In the genomic region with DNA sequence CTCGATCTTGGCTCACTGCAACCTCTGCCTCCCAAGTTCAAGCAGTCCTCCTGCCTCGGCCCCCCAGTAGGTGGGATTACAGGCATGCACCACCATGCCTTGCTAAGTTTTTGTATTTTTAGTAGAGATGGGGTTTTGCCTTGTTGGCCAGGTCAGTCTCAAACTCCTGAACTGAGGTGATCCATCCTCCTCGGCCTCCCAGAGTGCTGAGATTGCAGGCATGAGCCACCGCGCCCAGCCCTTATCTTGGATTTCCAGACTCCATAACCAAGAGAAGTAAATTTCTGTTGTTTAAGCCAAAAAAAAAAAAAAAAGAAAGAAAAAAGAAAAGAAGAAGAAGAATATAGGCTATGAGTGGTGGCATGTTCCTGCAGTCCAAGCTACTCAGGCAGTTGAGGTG, we compare ENCODE assay signal across 31 cellular contexts.
"Had no signal": no experiment of that assay in that cellular context is flagged by ENCODE, and none has a peak within 500 bp of the region (broad histone marks: within the 10 kb centered on the region; RNA-seq: fewer than 3 reads in every experiment).

No MANE protein-coding gene starts in this region.

- DNase-seq: activated CD4-positive, alpha-beta T cell treated with anti-CD3 and anti-CD28 coated beads, Interleukin-2, amount 10 ng/mL, durations not matched to agents 24 days and 14 days; activated CD4-positive, alpha-beta T cell treated with anti-CD3 and anti-CD28 coated beads, Interleukin-2, amount 50 U/mL, for 4 hours; activated CD8-positive, alpha-beta T cell treated with anti-CD3 and anti-CD28 coated beads for 36 hours; activated effector memory CD4-positive, alpha-beta T cell treated with anti-CD3 and anti-CD28 coated beads, Interleukin-2, amount 50 U/mL, for 16 hours; activated naive CD4-positive, alpha-beta T cell; activated naive CD4-positive, alpha-beta T cell treated with anti-CD3 and anti-CD28 coated beads, Interleukin-2, amount 50 U/mL, for 16 hours; activated naive CD8-positive, alpha-beta T cell treated with anti-CD3 and anti-CD28 coated beads for 36 hours; activated T-cell treated with anti-CD3 and anti-CD28 coated beads, Interleukin-2, amount 50 U/mL, for 1 hour; activated T-cell treated with anti-CD3 and anti-CD28 coated beads, Interleukin-2, amount 50 U/mL, for 72 hours; amniotic stem cell; NCI-H1105; NCI-H1417 treated with DMSO at 0.1 percent for 48 hours; NCI-H187 treated with DMSO at 0.1 percent for 48 hours; NCI-H2081; NCI-H226; NCI-H446 treated with DMSO at 0.1 percent for 48 hours; NCI-H524; NCI-H69; NCI-H82; PC-3; RPMI8226; SHP77 treated with DMSO at 0.1 percent for 48 hours; SK-N-SH had no signal

- H3K27ac Mint-ChIP-seq: activated CD4-positive, alpha-beta T cell treated with anti-CD3 and anti-CD28 coated beads, Interleukin-2, amount 10 ng/mL, durations not matched to agents 24 days and 14 days; activated CD8-positive, alpha-beta T cell treated with anti-CD3 and anti-CD28 coated beads for 36 hours; activated naive CD8-positive, alpha-beta T cell treated with anti-CD3 and anti-CD28 coated beads for 36 hours; activated T-cell treated with anti-CD3 and anti-CD28 coated beads, Interleukin-2, amount 50 U/mL, for 72 hours; activated T-helper 17 cell treated with anti-CD3 and anti-CD28 coated beads, Interleukin-2, amount 50 U/mL, for 72 hours; T-helper 1 cell treated with Interleukin-12 subunit alpha and Interleukin-12 subunit beta and Interleukin-4 antibody, amounts not matched to agents 30 μg/mL and 1 μg/mL, for 36 hours; T-helper 2 cell treated with Interferon-gamma antibody and Interleukin-4, amounts not matched to agents 5 μg/mL and 100 μg/mL, for 36 hours had no signal

- H3K4me2 ChIP-seq: SK-N-SH had no signal

- H3K9me2 ChIP-seq: SK-N-SH had no signal

- H3K27ac ChIP-seq: ascending aorta, cardiac muscle cell, Peyer's patch, SJSA1 had no signal

- H3K36me3 ChIP-seq: ascending aorta, cardiac muscle cell, Peyer's patch had no signal

- H3K9me3 ChIP-seq: ascending aorta, Peyer's patch, SJSA1, SK-N-SH had no signal

- H3K9me3 Mint-ChIP-seq: activated T-helper 17 cell treated with anti-CD3 and anti-CD28 coated beads, Interleukin-2, amount 50 U/mL, for 72 hours had no signal

- H3K4me3 ChIP-seq: ascending aorta, cardiac muscle cell, Peyer's patch, SJSA1 had no signal

- H3K27me3 Mint-ChIP-seq: activated CD4-positive, alpha-beta T cell treated with anti-CD3 and anti-CD28 coated beads, Interleukin-2, amount 10 ng/mL, durations not matched to agents 24 days and 14 days; activated CD8-positive, alpha-beta T cell treated with anti-CD3 and anti-CD28 coated beads for 36 hours; activated naive CD8-positive, alpha-beta T cell treated with anti-CD3 and anti-CD28 coated beads for 36 hours; activated T-helper 17 cell treated with anti-CD3 and anti-CD28 coated beads, Interleukin-2, amount 50 U/mL, for 72 hours; central memory CD8-positive, alpha-beta T cell had no signal

- H3K4me3 Mint-ChIP-seq: activated CD4-positive, alpha-beta T cell treated with anti-CD3 and anti-CD28 coated beads, Interleukin-2, amount 10 ng/mL, durations not matched to agents 24 days and 14 days; activated CD8-positive, alpha-beta T cell treated with anti-CD3 and anti-CD28 coated beads for 36 hours; activated naive CD8-positive, alpha-beta T cell treated with anti-CD3 and anti-CD28 coated beads for 36 hours; activated T-cell treated with anti-CD3 and anti-CD28 coated beads, Interleukin-2, amount 50 U/mL, for 72 hours; activated T-helper 17 cell treated with anti-CD3 and anti-CD28 coated beads, Interleukin-2, amount 50 U/mL, for 72 hours; central memory CD8-positive, alpha-beta T cell; T-helper 1 cell treated with Interleukin-12 subunit alpha and Interleukin-12 subunit beta and Interleukin-4 antibody, amounts not matched to agents 30 μg/mL and 1 μg/mL, for 36 hours; T-helper 2 cell treated with Interferon-gamma antibody and Interleukin-4, amounts not matched to agents 5 μg/mL and 100 μg/mL, for 36 hours had no signal

- H3K9ac ChIP-seq: SK-N-SH had no signal

- H3K27me3 ChIP-seq: ascending aorta, cardiac muscle cell, Peyer's patch, SJSA1 had no signal
